Comparison of ENCODE assay signal across 1 cellular context in the genomic region with DNA sequence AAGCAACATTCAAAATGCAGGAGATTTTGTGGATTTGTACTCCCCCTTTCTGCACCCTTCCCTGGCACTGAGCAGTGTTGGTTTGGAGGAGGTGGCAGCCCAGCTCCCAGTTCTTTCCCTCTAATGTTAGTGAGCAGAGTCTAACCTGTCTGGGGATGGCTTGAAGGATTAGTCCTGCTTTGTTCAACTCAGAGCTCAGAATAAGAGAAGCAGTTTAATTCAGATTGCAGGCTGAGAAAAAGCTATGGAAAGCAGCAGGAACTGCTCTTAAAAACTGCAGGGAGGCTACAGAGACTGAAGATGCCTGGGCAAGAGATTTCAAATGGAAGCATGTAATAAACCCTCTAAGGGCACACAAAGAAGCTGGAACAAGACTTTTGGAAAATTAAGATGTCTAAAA.
A peak's percentile ranks its signal among the peaks of the same experiment; 100 is the strongest.
TF ChIP-seq lines count a peak whose summit lies in the region.

No MANE protein-coding gene starts in this region.

TF ChIP-seq in H1, 55 proteins besides CTCF, POLR2A, EP300 and RAD21:
- TF ChIP-seq YY1 (IDR thresholded peaks at IDR 0.05; ENCODE audit: low read depth, low read length) (no peak), FOSL1 (IDR thresholded peaks at IDR 0.05; ENCODE audit: insufficient read depth, low read depth, low read length) (no peak), NANOG (IDR thresholded peaks at IDR 0.05; ENCODE audit: insufficient read depth, low read depth, low read length, poor library complexity, severe bottlenecking) (peak; percentile 61), JUN (IDR thresholded peaks at IDR 0.05; ENCODE audit: low read depth, low read length) (no peak)
